In genomic region chr1:198598796-198599321, GRCh38 we compare ENCODE assay signal across 8 cellular contexts. TPM values are rescaled to one million over a fixed set of nuclear protein-coding genes. Genes with fewer than 3 reads are reported as not detected.
DNase-seq lines count a peak whose midpoint lies in the region; TF ChIP-seq lines count a peak whose summit lies in the region.

No MANE protein-coding gene starts in this region.

- no peaks in the 10 kb centered on the region for H3K27me3 ChIP-seq in H7 (ENCODE audit: control insufficient read depth, insufficient read depth, low read length)

- peak; percentile 37 for TF ChIP-seq POLR2A in GM18526 (IDR thresholded peaks at IDR 0.05; ENCODE audit: extremely low read depth, insufficient read length)

- H3K36me3 ChIP-seq in H7 (replicated peaks; ENCODE audit: control insufficient read depth, insufficient read depth, low read length), result no peaks in the 10 kb centered on the region

- DNase-seq in H4 (ENCODE audit: low spot score), result peak; percentile 6
- peak; percentile 69 for DNase-seq in MV-4-11 (lab: John Stamatoyannopoulos, UW)
- peak; percentile 68 for DNase-seq in kidney glomerular epithelial cell (lab: John Stamatoyannopoulos, UW)
- no peak for DNase-seq in hypothalamus (lab: John Stamatoyannopoulos, UW)
- no peak for DNase-seq in H7
- no peak for DNase-seq in LoVo (ENCODE audit: low spot score)
- DNase-seq in activated gamma-delta T cell (lab: John Stamatoyannopoulos, UW), result no peak

- no peak overlapping the region for H3K4me3 ChIP-seq in H7 (ENCODE audit: insufficient read depth, low read depth, low read length)

RNA-seq across cellular contexts. Expression of gene PTPRC, which starts 40.0 kb away (rescaled TPM):
- total RNA-seq in H4 (2014; rRNA removed; shearing (Covaris generic)), result 0.14 TPM in 1 of 2 replicates, not detected in the other
- total RNA-seq in H7 (2014; rRNA removed; shearing (Covaris generic)), result not detected in 2 replicates

RNA-seq across cellular contexts. Expression of gene ATP6V1G3, which starts 58.4 kb away (rescaled TPM):
- total RNA-seq in H4 (2014; rRNA removed; shearing (Covaris generic)), result not detected in 2 replicates
- not detected in 2 replicates for total RNA-seq in H7 (2014; rRNA removed; shearing (Covaris generic))

Comparison
In these comparisons a context has a peak if more than half of its experiments do, and no peak if none do; other contexts are left out.
1. DNase-seq: peak in H4 (single experiment), MV-4-11 (single experiment) and kidney glomerular epithelial cell (single experiment); none in hypothalamus (0 of 51), H7 (single experiment), LoVo (single experiment) and activated gamma-delta T cell (single experiment).